8 cellular contexts compared by ENCODE assay signal in genomic region chr4:143700420-143701352, GRCh38. TPM values are rescaled to one million over a fixed set of nuclear protein-coding genes. Genes with fewer than 3 reads are reported as not detected.
A peak's percentile ranks its signal among the peaks of the same experiment; 100 is the strongest.
DNase-seq lines count a peak whose midpoint lies in the region; ATAC-seq and TF ChIP-seq lines count a peak whose summit lies in the region.

FREM3 (minus strand) TSS chr4:143700675; CDS start chr4:143700675, 0 bp downstream.

- H4K5ac ChIP-seq in mesendoderm (ENCODE audit: low read length): no peak within 1 kb of the TSS

- H3K4me3 ChIP-seq in body of pancreas: no peak within 1 kb of the TSS
- no peak within 1 kb of the TSS for H3K4me3 ChIP-seq in mesendoderm (ENCODE audit: low read length)

- intact Hi-C loops in body of pancreas (cut with DNase I): no loop called here

- TF ChIP-seq CTCF in body of pancreas (IDR thresholded peaks at IDR 0.05): no peak

- H3K56ac ChIP-seq in mesendoderm (ENCODE audit: low read length): peak within 1 kb of the TSS; percentile 34

- H2BK120ac ChIP-seq in mesendoderm (ENCODE audit: low read depth, low read length): no peak within 1 kb of the TSS

- peak; percentile 43 for ATAC-seq in HG03175 (IDR thresholded peaks at IDR 0.05; ENCODE audit: unreplicated experiment)
- peak; percentile 56 for ATAC-seq in body of pancreas

- H3K79me1 ChIP-seq in mesendoderm (ENCODE audit: low read length): no peaks in the 10 kb centered on the region

- DNase-seq in AG20443 (ENCODE audit: low spot score) (peak; percentile 18), body of pancreas (peak in 1 of 4 donors; percentile 28), mesendoderm (peak; percentile 50), substantia nigra (lab: John Stamatoyannopoulos, UW) (no peak), SW 1271 (lab: John Stamatoyannopoulos, UW) (no peak), NCI-H2196 (lab: John Stamatoyannopoulos, UW; ENCODE audit: unreplicated experiment) (no peak), NCI-H1694 (lab: John Stamatoyannopoulos, UW) (no peak)

- H3K9me3 ChIP-seq in body of pancreas: no peaks in the 10 kb centered on the region

- H3K27ac ChIP-seq in body of pancreas (no peak within 1 kb of the TSS), mesendoderm (ENCODE audit: low read depth, low read length) (no peak within 1 kb of the TSS), substantia nigra (ENCODE audit: low read depth, low read length, poor library complexity, severe bottlenecking) (no peak within 1 kb of the TSS)

- H2AK5ac ChIP-seq in mesendoderm (ENCODE audit: low read length): no peak within 1 kb of the TSS

- H3K18ac ChIP-seq in mesendoderm (ENCODE audit: low read length): no peak within 1 kb of the TSS

- H3K4me2 ChIP-seq in mesendoderm (ENCODE audit: low read length): peak within 1 kb of the TSS; percentile 89

- no peak within 1 kb of the TSS for H3K4ac ChIP-seq in mesendoderm (ENCODE audit: low read depth, low read length)

- WGBS in body of pancreas, 2 donors: 1 to 4% methylated on average over 13 to 64 of the region's 64 CpGs
- no CpG with 5 or more reads among the region's 64 CpGs for WGBS in mesendoderm (ENCODE audit: extremely low coverage, insufficient coverage, low lambda C conversion rate)

- TF ChIP-seq POLR2A in body of pancreas (IDR thresholded peaks at IDR 0.05): no peak

- no peak within 1 kb of the TSS for H2BK15ac ChIP-seq in mesendoderm (replicated peaks; ENCODE audit: low read depth)

- H3K23ac ChIP-seq in mesendoderm (ENCODE audit: low read length): peak within 1 kb of the TSS; percentile 66

- no peaks in the 10 kb centered on the region for H3K79me2 ChIP-seq in mesendoderm (ENCODE audit: control insufficient read depth, insufficient read depth, low read length)

- no peak within 1 kb of the TSS for H2BK5ac ChIP-seq in mesendoderm (ENCODE audit: low read length)

- H4K8ac ChIP-seq in mesendoderm (ENCODE audit: low read depth, low read length): no peak within 1 kb of the TSS

- no peaks in the 10 kb centered on the region for H3K36me3 ChIP-seq in body of pancreas (replicated peaks in 1 of 2; ENCODE audit: insufficient read depth in 1 of 2, low read depth in 2 of 2)
- no peaks in the 10 kb centered on the region for H3K36me3 ChIP-seq in mesendoderm (ENCODE audit: control insufficient read depth, insufficient read depth, low read length)

- H3K27me3 ChIP-seq in body of pancreas (no peaks in the 10 kb centered on the region), mesendoderm (ENCODE audit: insufficient read depth, low read length, poor library complexity) (peaks cover 19% of the 10 kb centered on the region)

- peaks cover 17% of the 10 kb centered on the region for H3K4me1 ChIP-seq in body of pancreas
- no peaks in the 10 kb centered on the region for H3K4me1 ChIP-seq in mesendoderm (ENCODE audit: control insufficient read depth, low read depth, low read length)

- H3K9ac ChIP-seq in mesendoderm (ENCODE audit: low read length): peak within 1 kb of the TSS; percentile 38

RNA-seq across cellular contexts. Expression of gene FREM3, which starts in this region (rescaled TPM):
- not detected for total RNA-seq in body of pancreas
- not detected for polyA plus RNA-seq in mesendoderm (2013, experiment 1 of 2)
- polyA plus RNA-seq in mesendoderm (2013, experiment 2 of 2): under 0.01 TPM

Comparison
In these comparisons a context has a peak if more than half of its experiments do, and no peak if none do; other contexts are left out.
1. Peak in ATAC-seq in body of pancreas; RNA of the gene not detected or under 1 TPM.
2. DNase-seq: peak in AG20443 (single experiment) and mesendoderm (single experiment); none in substantia nigra (0 of 49), SW 1271 (0 of 2), NCI-H2196 (single experiment) and NCI-H1694 (single experiment).